8 cellular contexts compared by ENCODE assay signal in genomic region chr17:40417258-40417608, GRCh38. TPM values are rescaled to one million over a fixed set of nuclear protein-coding genes. Genes with fewer than 3 reads are reported as not detected.
A peak's percentile ranks its signal among the peaks of the same experiment; 100 is the strongest.
DNase-seq lines count a peak whose midpoint lies in the region; ATAC-seq, FAIRE-seq and TF ChIP-seq lines count a peak whose summit lies in the region.

No MANE protein-coding gene starts in this region.

- no peak; the same call in 2 of the 3 replicates for TF ChIP-seq CTCF in A549 (IDR thresholded peaks at IDR 0.05)
- TF ChIP-seq CTCF in GM12875 (IDR thresholded peaks at IDR 0.05; ENCODE audit: borderline replicate concordance, insufficient read depth, low read depth, low read length): no peak
- no peak for TF ChIP-seq CTCF in body of pancreas (IDR thresholded peaks at IDR 0.05)

- H3K4me1 Mint-ChIP-seq in T-helper 17 cell: peaks cover 19% of the 10 kb centered on the region
- H3K4me1 Mint-ChIP-seq in stimulated activated naive B cell treated with anti-CD40 and anti-IgM and Interleukin-4, amounts not matched to agents 10 μg/mL and 1 μg/mL and 100 μg/mL, for 72 hours: peaks cover 2 to 10% of the 10 kb centered on the region in 2 donors

- intact Hi-C loops in body of pancreas (cut with DNase I): no loop called here

- ATAC-seq in A549 (peak; percentile 60 to 65), T-helper 17 cell (peak; percentile 4), body of pancreas (no peak), GM19397 (IDR thresholded peaks at IDR 0.05; ENCODE audit: unreplicated experiment) (no peak)
- ATAC-seq in stimulated activated naive B cell treated with anti-CD40 and anti-IgM and Interleukin-4, amounts not matched to agents 10 μg/mL and 1 μg/mL and 100 μg/mL, for 72 hours (replicated peaks): peak; percentile 26 to 31

- POLR2A ChIA-PET in A549 (lab: Yijun Ruan, JAX): interaction anchor here (0.6 to 2.0 kb wide), 14 partner anchors 16 to 1271 kb away, joined by 3 to 14 read pairs (median 4); no protein-coding TSS in a partner anchor

- H3K27me3 ChIP-seq in body of pancreas: peaks cover 0 to 6% of the 10 kb centered on the region in 2 donors

- TF ChIP-seq EP300 in A549 (IDR thresholded peaks at IDR 0.05): no peak

- no peaks in the 10 kb centered on the region for H3K36me3 ChIP-seq in body of pancreas (replicated peaks in 1 of 2; ENCODE audit: insufficient read depth in 1 of 2, low read depth in 2 of 2)

- H3K4me1 ChIP-seq in A549 (peaks cover 38% of the 10 kb centered on the region), body of pancreas (peaks cover 8% of the 10 kb centered on the region)

- CTCF ChIA-PET in A549 (lab: Yijun Ruan, JAX): interaction anchor here (0.9 to 15.1 kb wide), 21 partner anchors 9 to 146 kb away, joined by 3 to 284 read pairs (median 7); partner anchors contain the start of genes GJD3 and IGFBP4

- no peak for FAIRE-seq in A549 (lab: Jason Lieb, UNC)

- H3K4me3 Mint-ChIP-seq in T-helper 17 cell: peak overlapping the region; percentile 97
- peak overlapping the region; percentile 92 to 97 for H3K4me3 Mint-ChIP-seq in stimulated activated naive B cell treated with anti-CD40 and anti-IgM and Interleukin-4, amounts not matched to agents 10 μg/mL and 1 μg/mL and 100 μg/mL, for 72 hours

- no peaks in the 10 kb centered on the region for H3K36me3 Mint-ChIP-seq in T-helper 17 cell (ENCODE audit: low read depth)
- no peaks in the 10 kb centered on the region for H3K36me3 Mint-ChIP-seq in stimulated activated naive B cell treated with anti-CD40 and anti-IgM and Interleukin-4, amounts not matched to agents 10 μg/mL and 1 μg/mL and 100 μg/mL, for 72 hours

- TF ChIP-seq POLR2A in A549 (IDR thresholded peaks at IDR 0.05; ENCODE audit: low read length) (no peak), body of pancreas (IDR thresholded peaks at IDR 0.05) (no peak)

- no peak for TF ChIP-seq RAD21 in A549 (conservative IDR thresholded peaks at IDR 0.05 in 1 of 2, IDR thresholded peaks at IDR 0.05 in 1 of 2)

- H3K27ac ChIP-seq in A549 (peak overlapping the region; percentile 79 to 92), body of pancreas (no peak overlapping the region)

- no peaks in the 10 kb centered on the region for H3K9me3 Mint-ChIP-seq in stimulated activated naive B cell treated with anti-CD40 and anti-IgM and Interleukin-4, amounts not matched to agents 10 μg/mL and 1 μg/mL and 100 μg/mL, for 72 hours

- peak in 1 of 2 experiments; percentile 58 for DNase-seq in A549 (ENCODE audit: low read depth in 1 of 2, low spot score in 1 of 2)
- DNase-seq in HT-29 (ENCODE audit: low spot score): peak; percentile 56
- DNase-seq in T-helper 17 cell: no peak
- DNase-seq in stimulated activated naive B cell treated with anti-CD40 and anti-IgM and Interleukin-4, amounts not matched to agents 10 μg/mL and 1 μg/mL and 100 μg/mL, for 72 hours: no peak
- DNase-seq in body of pancreas: no peak

- WGBS in A549 (ENCODE audit: missing lambda C conversion rate): 0% methylated on average over 21 of the region's 21 CpGs
- WGBS in body of pancreas, 2 donors: 1 to 2% methylated on average over 6 to 21 of the region's 21 CpGs

- peak overlapping the region; percentile 68 for H3K4me3 ChIP-seq in A549
- peak overlapping the region; percentile 79 for H3K4me3 ChIP-seq in GM12875 (ENCODE audit: low read depth, low read length)
- peak overlapping the region; percentile 94 for H3K4me3 ChIP-seq in iPS-11a (ENCODE audit: low read depth, low read length)
- H3K4me3 ChIP-seq in body of pancreas: peak overlapping the region in 1 of 2 donors; percentile 18

- H3K4me2 ChIP-seq in A549: peak overlapping the region; percentile 85

- H3K9me3 ChIP-seq in A549 (no peaks in the 10 kb centered on the region), T-helper 17 cell (ENCODE audit: control insufficient read depth, low read length, poor library complexity, severe bottlenecking) (no peaks in the 10 kb centered on the region), body of pancreas (no peaks in the 10 kb centered on the region)

- peak overlapping the region; percentile 91 for H3K27ac Mint-ChIP-seq in T-helper 17 cell
- H3K27ac Mint-ChIP-seq in stimulated activated naive B cell treated with anti-CD40 and anti-IgM and Interleukin-4, amounts not matched to agents 10 μg/mL and 1 μg/mL and 100 μg/mL, for 72 hours: peak overlapping the region; percentile 93

- H3K27me3 Mint-ChIP-seq in T-helper 17 cell: no peaks in the 10 kb centered on the region
- H3K27me3 Mint-ChIP-seq in stimulated activated naive B cell treated with anti-CD40 and anti-IgM and Interleukin-4, amounts not matched to agents 10 μg/mL and 1 μg/mL and 100 μg/mL, for 72 hours: no peaks in the 10 kb centered on the region

TF ChIP-seq in A549, 52 proteins besides CTCF, POLR2A, EP300 and RAD21:
- TF ChIP-seq SMC3 (IDR thresholded peaks at IDR 0.05) (peak; percentile 11; the same call in 1 of the 3 replicates), PHF8 (IDR thresholded peaks at IDR 0.05; ENCODE audit: borderline replicate concordance, low read depth) (peak; percentile 37; the same call in 1 of the 2 replicates), CBX8 (IDR thresholded peaks at IDR 0.05) (no peak)

RNA-seq across cellular contexts. Expression of gene TOP2A, which starts 0.5 kb away (rescaled TPM):
- polyA plus RNA-seq in A549 (2011; rRNA removed) (273 and 416 TPM in 2 replicates), A549 (2017; fragmentation: RNase III; extraction: RNeasy Plus Mini Kit Qiagen cat#74134 plus additional on column Dnase treatment) (210 to 241 TPM (median 226 TPM) in 3 replicates)
- 78.4 and 82.0 TPM in 2 replicates for polyA plus RNA-seq in A549 (2012; cell fraction: cytosol; rRNA removed)
- 75.2 and 121 TPM in 2 replicates for polyA plus RNA-seq in A549 (2012; cell fraction: nucleus; rRNA removed)
- polyA minus RNA-seq in A549 (2011; rRNA and poly(A)+ RNA removed): 83.1 and 83.3 TPM in 2 replicates
- total RNA-seq in HT-29 (2014; rRNA removed; shearing (Covaris generic)): 65.3 and 74.9 TPM in 2 replicates
- total RNA-seq in T-helper 17 cell (1 to 10 TPM; 4.1 to 6.4 TPM), body of pancreas (under 1 TPM in 1 of 2 donors, not detected in 1; 0.33 TPM)

RNA-seq across cellular contexts. Expression of gene IGFBP4, which starts 26.0 kb away (rescaled TPM):
- polyA plus RNA-seq in A549 (2011; rRNA removed): 1,080 and 1,577 TPM in 2 replicates
- 1,069 and 1,422 TPM in 2 replicates for polyA plus RNA-seq in A549 (2012; cell fraction: cytosol; rRNA removed)
- 982 and 1,044 TPM in 2 replicates for polyA plus RNA-seq in A549 (2012; cell fraction: nucleus; rRNA removed)
- polyA plus RNA-seq in A549 (2017; fragmentation: RNase III; extraction: RNeasy Plus Mini Kit Qiagen cat#74134 plus additional on column Dnase treatment): 1,501 to 1,941 TPM (median 1,829 TPM) in 3 replicates
- polyA minus RNA-seq in A549 (2011; rRNA and poly(A)+ RNA removed): 1,444 and 1,452 TPM in 2 replicates
- total RNA-seq in HT-29 (2014; rRNA removed; shearing (Covaris generic)): 62.5 and 69.6 TPM in 2 replicates
- 1 to 10 TPM; 5.7 to 7.0 TPM for total RNA-seq in T-helper 17 cell
- 100 to 1,000 TPM in 1 of 2 donors, 10 to 100 TPM in 1; 88.7 to 315 TPM for total RNA-seq in body of pancreas

RNA-seq across cellular contexts. Expression of gene GJD3, which starts 52.7 kb away (rescaled TPM):
- 0.09 TPM in 1 of 2 replicates, not detected in the other for polyA plus RNA-seq in A549 (2011; rRNA removed)
- polyA plus RNA-seq in A549 (2012; cell fraction: cytosol; rRNA removed): 0.21 and 0.41 TPM in 2 replicates
- 0.36 and 0.82 TPM in 2 replicates for polyA plus RNA-seq in A549 (2012; cell fraction: nucleus; rRNA removed)
- 0.40 to 1.2 TPM (median 0.70 TPM) in 3 replicates for polyA plus RNA-seq in A549 (2017; fragmentation: RNase III; extraction: RNeasy Plus Mini Kit Qiagen cat#74134 plus additional on column Dnase treatment)
- not detected in 2 replicates for polyA minus RNA-seq in A549 (2011; rRNA and poly(A)+ RNA removed)
- total RNA-seq in HT-29 (2014; rRNA removed; shearing (Covaris generic)): not detected in 2 replicates
- not detected for total RNA-seq in T-helper 17 cell
- total RNA-seq in body of pancreas: 1 to 10 TPM in 1 of 2 donors, not detected in 1; 1.3 TPM

Comparison
In these comparisons a context has a peak if more than half of its experiments do, and no peak if none do; other contexts are left out.
1. ATAC-seq: peak in A549 (2 of 2), T-helper 17 cell (single experiment) and stimulated activated naive B cell treated with anti-CD40 and anti-IgM and Interleukin-4, amounts not matched to agents 10 μg/mL and 1 μg/mL and 100 μg/mL, for 72 hours (2 of 2); none in body of pancreas (single experiment) and GM19397 (single experiment).
2. H3K27ac ChIP-seq: peak in A549 (2 of 2); none in body of pancreas (0 of 4).